Comparison of ENCODE assay signal across 30 cellular contexts in genomic region chr18:26819046-26819445, GRCh38. TPM values are rescaled to one million over a fixed set of nuclear protein-coding genes. Genes with fewer than 3 reads are reported as not detected.
"Had no signal": no experiment of that assay in that cellular context is flagged by ENCODE, and none has a peak within 500 bp of the region (broad histone marks: within the 10 kb centered on the region; RNA-seq: fewer than 3 reads in every experiment).

No MANE protein-coding gene starts in this region.

- H3K4me3 ChIP-seq: coronary artery, dorsolateral prefrontal cortex, esophagus squamous epithelium, gastrocnemius medialis, heart right ventricle, left lung, lower lobe of right lung, mucosa of descending colon had no signal

- H3K4me3 Mint-ChIP-seq: mesothelial cell of epicardium, naive B cell had no signal

- H3K4me1 ChIP-seq: gastrocnemius medialis, heart right ventricle, left lung, lower lobe of right lung had no signal

- H3K27ac Mint-ChIP-seq: mesothelial cell of epicardium, naive B cell had no signal

- H3K27me3 Mint-ChIP-seq: naive B cell had no signal

- FAIRE-seq: colon, keratinocyte had no signal

- DNase-seq: dermis blood vessel endothelial cell; dorsolateral prefrontal cortex; effector CD4-positive, alpha-beta T cell; effector memory CD4-positive, alpha-beta T cell; erythroblast; esophagus squamous epithelium; foreskin fibroblast; foreskin melanocyte; gastrocnemius medialis; glutamatergic neuron; head of caudate nucleus; heart right ventricle; hippocampal formation; left cardiac atrium; left lung; left ventricle myocardium superior; lower lobe of right lung; mesenchymal stem cell; mucosa of descending colon; naive B cell had no signal

- ATAC-seq: esophagus mucosa, gastrocnemius medialis, heart right ventricle, left cardiac atrium, left lung, left ventricle myocardium superior, lower lobe of right lung, mucosa of descending colon had no signal

- H3K27ac ChIP-seq: coronary artery, dorsolateral prefrontal cortex, epithelial cell of prostate, esophagus squamous epithelium, gastrocnemius medialis, heart right ventricle, left lung, lower lobe of right lung had no signal

- H3K9me3 ChIP-seq: lower lobe of right lung had no signal

- H3K36me3 ChIP-seq: esophagus squamous epithelium, gastrocnemius medialis, heart right ventricle, left lung, lower lobe of right lung had no signal

- H3K4me1 Mint-ChIP-seq: mesothelial cell of epicardium, naive B cell had no signal

- H3K27me3 ChIP-seq: dorsolateral prefrontal cortex, esophagus squamous epithelium, gastrocnemius medialis, heart right ventricle, left lung had no signal

RNA-seq across cellular contexts. Expression of gene AQP4, which starts 46.5 kb away (rescaled TPM):
- total RNA-seq: glomerular endothelial cell, lung microvascular endothelial cell, mesenteric fat pad, myocyte had no signal
- polyA plus RNA-seq: keratinocyte had no signal
